In genomic region chr14:58368951-58369350, GRCh38 we compare ENCODE assay signal across 1 cellular context.
TF ChIP-seq lines count a peak whose summit lies in the region.

No MANE protein-coding gene starts in this region.

TF ChIP-seq in IMR-90, 13 proteins besides CTCF, POLR2A, EP300 and RAD21 (continued from another document):
- no peak for TF ChIP-seq ELK1 (IDR thresholded peaks at IDR 0.05; ENCODE audit: borderline replicate concordance, low read depth, low read length)
- TF ChIP-seq FOS (IDR thresholded peaks at IDR 0.05; ENCODE audit: low read depth, low read length): no peak
- no peak for TF ChIP-seq BHLHE40 (IDR thresholded peaks at IDR 0.05; ENCODE audit: low read depth, low read length)
- TF ChIP-seq MAZ (IDR thresholded peaks at IDR 0.05; ENCODE audit: borderline replicate concordance, low read depth, low read length): no peak
- TF ChIP-seq SMC3 (IDR thresholded peaks at IDR 0.05; ENCODE audit: low read depth, low read length): no peak
